27 cellular contexts compared by ENCODE assay signal in the genomic region with DNA sequence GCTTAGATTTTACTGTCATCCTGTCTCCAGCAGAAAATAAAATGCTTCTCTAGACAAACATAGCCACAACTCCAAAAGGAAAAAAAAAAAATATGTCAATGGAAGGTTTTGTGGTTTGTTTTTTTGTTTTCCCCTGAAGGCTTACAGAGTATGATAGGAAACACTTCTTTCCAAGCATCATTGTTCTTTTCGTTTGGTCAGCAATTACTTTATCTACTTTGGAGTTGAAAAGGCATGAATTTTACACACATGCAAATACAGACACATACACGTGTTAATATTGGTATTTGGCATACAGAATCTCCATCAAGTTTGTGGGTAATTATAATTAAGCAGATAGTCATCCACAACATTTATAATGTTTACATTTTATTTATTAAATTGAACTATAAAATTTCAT.
"Had no signal": no experiment of that assay in that cellular context is flagged by ENCODE, and none has a peak within 500 bp of the region (broad histone marks: within the 10 kb centered on the region; RNA-seq: fewer than 3 reads in every experiment).

No MANE protein-coding gene starts in this region.

- FAIRE-seq: small intestine, urothelium cell line had no signal

- H2AFZ ChIP-seq: parathyroid adenoma had no signal

- H3K27ac ChIP-seq: neutrophil, ovary, parathyroid adenoma, psoas muscle, stomach, thoracic aorta, thyroid gland, tibial nerve, upper lobe of left lung, vagina had no signal

- H3K4me3 ChIP-seq: ovary, psoas muscle, stomach, thoracic aorta, thyroid gland, tibial nerve, upper lobe of left lung, vagina had no signal

- H3K27me3 ChIP-seq: neutrophil, ovary, stomach, thyroid gland, tibial nerve, upper lobe of left lung, vagina had no signal

- H3K9me3 ChIP-seq: ovary, psoas muscle, thyroid gland, vagina had no signal

- DNase-seq: naive thymus-derived CD8-positive, alpha-beta T cell; nephron progenitor cell; nucleus accumbens; ovary; posterior cingulate gyrus; psoas muscle; right cardiac atrium; small intestine; stimulated activated CD4-positive, alpha-beta T cell treated with anti-CD3 and anti-CD28 coated beads, Interleukin-15, amount 100 ng/mL, for 24 hours; stimulated activated CD4-positive, alpha-beta T cell treated with anti-CD3 and anti-CD28 coated beads, Interleukin-2, amount 100 ng/mL, for 24 hours; stimulated activated CD4-positive, alpha-beta T cell treated with anti-CD3 and anti-CD28 coated beads, Interleukin-2, amount 100 ng/mL, for 48 hours; stimulated activated CD4-positive, alpha-beta T cell treated with anti-CD3 and anti-CD28 coated beads, Interleukin-4, amount 100 ng/mL, for 24 hours; stimulated activated naive B cell treated with anti-CD40 and anti-IgM and Interleukin-4, amounts not matched to agents 10 μg/mL and 1 μg/mL and 100 μg/mL, for 72 hours; stimulated activated naive CD4-positive, alpha-beta T cell treated with Interleukin-2 at 50 U/mL for 16 hours; stomach; thyroid gland; trophoblast cell; upper lobe of left lung had no signal

- H3K79me2 ChIP-seq: parathyroid adenoma had no signal

- ATAC-seq: naive thymus-derived CD8-positive, alpha-beta T cell; natural killer cell treated with Interleukin-12 subunit alpha and Interleukin-12 subunit beta and Interleukin-15 and Interleukin-18, amount 100 ng/mL, for 72 hours; psoas muscle; right cardiac atrium; sciatic nerve; stimulated activated effector memory CD8-positive, alpha-beta T cell treated with anti-CD3 and anti-CD28 coated beads, Interleukin-12 subunit alpha, Interleukin-12 subunit beta, amount 100 ng/mL, for 72 hours; stimulated activated naive B cell treated with anti-CD40 and anti-IgM and Interleukin-4, amounts not matched to agents 10 μg/mL and 1 μg/mL and 100 μg/mL, for 72 hours had no signal

- H3K9ac ChIP-seq: parathyroid adenoma had no signal

- H3K36me3 ChIP-seq: neutrophil, ovary, stomach, thoracic aorta, thyroid gland, tibial nerve, upper lobe of left lung, vagina had no signal

- H3K4me1 ChIP-seq: parathyroid adenoma, psoas muscle, stomach, thyroid gland, tibial nerve, upper lobe of left lung, vagina had no signal
